In the genomic region with DNA sequence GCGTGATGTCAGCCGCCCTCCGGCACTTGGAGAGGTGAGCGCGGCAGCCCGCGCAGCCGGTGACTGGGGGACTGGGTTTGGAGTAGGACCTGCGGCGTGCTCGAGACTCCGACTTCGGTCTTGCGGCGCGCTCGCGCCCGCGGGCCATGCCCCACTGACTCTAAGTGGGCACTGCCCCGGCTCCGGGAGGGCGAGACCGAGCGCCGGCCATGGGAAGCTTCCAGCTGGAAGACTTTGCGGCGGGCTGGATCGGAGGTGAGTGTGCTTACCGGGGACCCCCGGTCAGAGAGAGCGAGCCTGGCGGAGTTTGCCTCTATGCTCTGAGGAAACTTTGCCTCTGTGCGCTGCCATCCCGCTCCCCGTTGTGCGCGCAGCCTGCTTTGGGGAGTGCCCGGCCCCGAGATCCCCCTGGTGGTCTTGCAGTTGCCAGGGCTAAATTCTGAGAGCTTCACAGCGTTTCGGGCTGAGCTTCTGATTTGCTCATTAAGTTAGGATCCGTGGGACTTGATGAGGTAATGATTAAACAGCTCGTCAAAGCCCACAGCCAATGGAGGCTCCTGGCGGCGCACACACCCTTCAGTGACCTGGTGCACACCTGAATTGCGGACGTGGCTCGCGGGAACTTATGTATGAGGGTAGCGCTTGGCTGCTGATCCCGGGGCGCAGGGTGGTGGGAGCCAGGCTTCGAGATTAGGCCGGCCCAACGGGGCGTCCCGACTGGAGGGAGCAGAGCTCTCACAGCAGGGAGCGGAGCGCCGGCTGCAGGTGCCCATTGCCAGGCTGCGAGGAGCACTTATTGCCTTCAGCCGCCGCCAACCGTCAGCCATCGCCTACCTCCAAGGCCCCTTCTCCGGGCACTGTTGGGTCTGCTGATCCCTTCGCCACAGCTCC, we compare ENCODE assay signal across 8 cellular contexts.
DNase-seq lines count a peak whose midpoint lies in the region; ATAC-seq and TF ChIP-seq lines count a peak whose summit lies in the region.

A gene with protein sequence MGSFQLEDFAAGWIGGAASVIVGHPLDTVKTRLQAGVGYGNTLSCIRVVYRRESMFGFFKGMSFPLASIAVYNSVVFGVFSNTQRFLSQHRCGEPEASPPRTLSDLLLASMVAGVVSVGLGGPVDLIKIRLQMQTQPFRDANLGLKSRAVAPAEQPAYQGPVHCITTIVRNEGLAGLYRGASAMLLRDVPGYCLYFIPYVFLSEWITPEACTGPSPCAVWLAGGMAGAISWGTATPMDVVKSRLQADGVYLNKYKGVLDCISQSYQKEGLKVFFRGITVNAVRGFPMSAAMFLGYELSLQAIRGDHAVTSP (plus strand): TSS at position 25 of the 891 bp plus-strand sequence. CDS start 185 bp downstream, at position 210.

- peaks cover 4% of the 10 kb centered on the region for H3K4me1 ChIP-seq in HAP-1

- no peak for TF ChIP-seq CTCF in cardiac fibroblast (IDR thresholded peaks at IDR 0.05; ENCODE audit: low read depth, low read length)

- no peaks in the 10 kb centered on the region for H3K27me3 ChIP-seq in HAP-1 (ENCODE audit: low read depth)

- DNase-seq in DMS53 treated with DMSO at 0.1 percent for 48 hours (lab: John Stamatoyannopoulos, UW; ENCODE audit: unreplicated experiment) (peak; percentile 67), HAP-1 (ENCODE audit: low spot score in 2 of 2) (peak; percentile 73 to 89), NCI-H510A (lab: John Stamatoyannopoulos, UW) (peak; percentile 66), cardiac fibroblast (ENCODE audit: low read depth in 2 of 2) (peak in 1 of 2 donors; percentile 26), left kidney (ENCODE audit: low read depth, low spot score) (peak; percentile 91), MV-4-11 (lab: John Stamatoyannopoulos, UW) (no peak)
- DNase-seq in stimulated activated CD8-positive, alpha-beta memory T cell treated with anti-CD3 and anti-CD28 coated beads, Interleukin-7, amount 100 ng/mL, for 48 hours (ENCODE audit: extremely low read depth in 1 of 2, low read depth in 1 of 2) = peak; percentile 16 to 23

- in situ Hi-C loops in HAP-1 (cut with MboI; ENCODE audit: low sequenced_read_pairs) = loop anchor here (5.0 kb wide), 2 partner anchors 278 to 368 kb away; no protein-coding TSS in a partner anchor

- no peaks in the 10 kb centered on the region for H3K36me3 ChIP-seq in HAP-1 (replicated peaks)

- H3K4me3 ChIP-seq in HAP-1 = peak within 1 kb of the TSS; percentile 45
- peak within 1 kb of the TSS; percentile 26 to 32 for H3K4me3 ChIP-seq in cardiac fibroblast (replicated peaks in 1 of 2; ENCODE audit: low read depth in 2 of 2, low read length in 2 of 2)

- peaks cover 12% of the 10 kb centered on the region; the same call in 1 of the 2 replicates for H3K9me3 ChIP-seq in HAP-1

- ATAC-seq in activated CD4-positive, CD25-positive, alpha-beta regulatory T cell treated with anti-CD3 and anti-CD28 coated beads, Interleukin-2, amount 50 U/mL, for 24 hours = no peak
